In genomic region chr1:229310833-229311232, GRCh38 we compare ENCODE assay signal across 19 cellular contexts. TPM values are rescaled to one million over a fixed set of nuclear protein-coding genes. Genes with fewer than 3 reads are reported as not detected.
DNase-seq lines count a peak whose midpoint lies in the region; ATAC-seq, FAIRE-seq and TF ChIP-seq lines count a peak whose summit lies in the region.
"Had no signal": no experiment of that assay in that cellular context is flagged by ENCODE, and none has a peak within 500 bp of the region (broad histone marks: within the 10 kb centered on the region; RNA-seq: fewer than 3 reads in every experiment).

No MANE protein-coding gene starts in this region.

- peak; percentile 63 for ATAC-seq in Right ventricle myocardium inferior
- peak in 3 of 4 donors; percentile 25 to 52 (median 51) for ATAC-seq in pancreas
- no peak for ATAC-seq in GM19463 (IDR thresholded peaks at IDR 0.05; ENCODE audit: unreplicated experiment)
- ATAC-seq: GM12878 had no signal

- H3K4me1 ChIP-seq in pancreas (no peaks in the 10 kb centered on the region), prostate gland (replicated peaks) (no peaks in the 10 kb centered on the region)

- TF ChIP-seq CTCF in pancreas (IDR thresholded peaks at IDR 0.05), result no peak
- TF ChIP-seq CTCF in prostate gland (IDR thresholded peaks at IDR 0.05), result no peak

- no peak for DNase-seq in Right ventricle myocardium inferior (ENCODE audit: missing footprints)
- no peak for DNase-seq in cardiac septum (ENCODE audit: low spot score)
- peak; percentile 15 for DNase-seq in fibroblast of gingiva (ENCODE audit: low read depth)
- peak; percentile 37 for DNase-seq in kidney glomerular epithelial cell (lab: John Stamatoyannopoulos, UW)
- no peak for DNase-seq in pancreas
- DNase-seq in prostate gland (ENCODE audit: low spot score), result no peak
- DNase-seq in central memory CD4-positive, alpha-beta T cell, result no peak
- DNase-seq: DMS53; GM23248; NCI-H146; NCI-H2081 treated with DMSO at 0.1 percent for 48 hours; NCI-H2227 treated with DMSO at 0.1 percent for 48 hours; NCI-H69; NK-92 treated with Interleukin-12 subunit alpha and Interleukin-12 subunit beta, amount 100 ng/mL, for 24 hours; OCI-M1 had no signal

- no peak overlapping the region for H3K27ac ChIP-seq in pancreas
- H3K27ac ChIP-seq in prostate gland, result no peak overlapping the region
- H3K27ac ChIP-seq: GM23248, RWPE1 had no signal

- FAIRE-seq in pancreas (lab: Jason Lieb, UNC), result no peak
- FAIRE-seq: GM12878, GM19239 had no signal

- WGBS in pancreas, 2 donors, result 68 to 70% methylated on average over 6 of the region's 6 CpGs
- 60% methylated on average over 6 of the region's 6 CpGs for WGBS in prostate gland

- H3K36me3 ChIP-seq in pancreas, result peaks cover 0 to 10% (median 10%) of the 10 kb centered on the region in 3 donors
- no peaks in the 10 kb centered on the region for H3K36me3 ChIP-seq in prostate gland

- no peaks in the 10 kb centered on the region for H3K9me3 ChIP-seq in pancreas
- no peaks in the 10 kb centered on the region for H3K9me3 ChIP-seq in prostate gland

- TF ChIP-seq POLR2A in prostate gland (IDR thresholded peaks at IDR 0.05), result no peak

- H3K27me3 ChIP-seq in pancreas, result no peaks in the 10 kb centered on the region
- no peaks in the 10 kb centered on the region for H3K27me3 ChIP-seq in prostate gland (replicated peaks; ENCODE audit: insufficient read depth)

- no peak overlapping the region for H3K4me3 ChIP-seq in pancreas
- no peak overlapping the region for H3K4me3 ChIP-seq in prostate gland
- H3K4me3 ChIP-seq: GM12878, GM23248 had no signal

- intact Hi-C loops in Right ventricle myocardium inferior (cut with DNase I) (no loop called here), cardiac septum (cut with DNase I) (no loop called here), pancreas (cut with DNase I) (no loop called here), prostate gland (cut with DNase I) (no loop called here)

RNA-seq across cellular contexts. Expression of gene CCSAP, which starts 32.0 kb away (rescaled TPM):
- total RNA-seq in Right ventricle myocardium inferior (2.3 TPM), cardiac septum (5.6 TPM), pancreas (1 to 10 TPM in 5 of 6 donors, under 1 TPM in 1; 0.97 to 3.1 (median 1.4) TPM), prostate gland (1 to 10 TPM; 5.5 to 6.4 TPM)
- 1 to 10 TPM; 1.7 to 4.6 TPM for polyA plus RNA-seq in pancreas

RNA-seq across cellular contexts. Expression of gene RAB4A, which starts 39.9 kb away (rescaled TPM):
- 131 TPM for total RNA-seq in Right ventricle myocardium inferior
- total RNA-seq in cardiac septum, result 124 TPM
- total RNA-seq in pancreas, result 10 to 100 TPM; 50.9 to 67.4 (median 57.3) TPM
- 10 to 100 TPM; 14.5 to 23.4 TPM for polyA plus RNA-seq in pancreas
- total RNA-seq in prostate gland, result 100 to 1,000 TPM in 1 of 2 donors, 10 to 100 TPM in 1; 53.6 to 106 TPM

Comparison
In these comparisons a context has a peak if more than half of its experiments do, and no peak if none do; other contexts are left out.
1. DNase-seq: peak in fibroblast of gingiva (single experiment) and kidney glomerular epithelial cell (single experiment); none in Right ventricle myocardium inferior (single experiment), cardiac septum (single experiment), pancreas (0 of 6), prostate gland (single experiment) and central memory CD4-positive, alpha-beta T cell (single experiment).